ENCODE assay signal across 30 cellular contexts in the genomic region with DNA sequence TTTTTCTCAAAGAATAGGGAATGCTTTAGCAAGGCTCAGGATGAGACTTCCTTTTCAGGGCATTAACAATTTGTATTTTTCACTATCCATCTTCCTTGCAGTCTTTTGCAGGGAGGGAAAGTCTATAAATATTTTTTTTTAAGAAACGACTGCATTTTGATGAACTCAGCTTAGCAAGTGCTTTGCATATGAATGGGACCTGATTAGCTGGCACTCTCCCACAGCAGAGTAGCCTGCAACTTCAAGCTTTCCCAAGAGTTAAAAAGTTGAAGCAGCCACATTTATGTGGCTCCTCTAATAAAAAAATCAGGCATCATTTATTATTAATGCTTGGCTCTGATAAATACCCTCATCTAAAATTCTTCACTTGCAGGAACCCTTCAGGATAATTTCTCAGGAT.
"Had no signal": no experiment of that assay in that cellular context is flagged by ENCODE, and none has a peak within 500 bp of the region (broad histone marks: within the 10 kb centered on the region; RNA-seq: fewer than 3 reads in every experiment).

No MANE protein-coding gene starts in this region.

- H3K4me2 ChIP-seq: PC-9 had no signal

- H3K36me3 Mint-ChIP-seq: activated naive CD4-positive, alpha-beta T cell treated with anti-CD3 and anti-CD28 coated beads, Interleukin-2, amount 50 U/mL, for 72 hours; T-cell had no signal

- H3K27me3 Mint-ChIP-seq: activated CD4-positive, alpha-beta T cell treated with anti-CD3 and anti-CD28 coated beads, Interleukin-2, amount 10 ng/mL, durations not matched to agents 24 days and 14 days; activated CD8-positive, alpha-beta T cell treated with anti-CD3 and anti-CD28 coated beads for 36 hours had no signal

- H3K4me3 ChIP-seq: adrenal gland, K562, PC-9 had no signal

- H3K27ac Mint-ChIP-seq: activated CD4-positive, alpha-beta T cell treated with anti-CD3 and anti-CD28 coated beads, Interleukin-2, amount 10 ng/mL, durations not matched to agents 24 days and 14 days; activated CD8-positive, alpha-beta T cell treated with anti-CD3 and anti-CD28 coated beads for 36 hours; activated naive CD4-positive, alpha-beta T cell treated with anti-CD3 and anti-CD28 coated beads for 36 hours; activated naive CD4-positive, alpha-beta T cell treated with anti-CD3 and anti-CD28 coated beads, Interleukin-2, amount 50 U/mL, for 72 hours; activated T-helper 2 cell treated with anti-CD3 and anti-CD28 coated beads, Interferon-gamma antibody, Interleukin-2, Interleukin-4, amounts not matched to agents 10 μg/mL and 5 μg/mL and 100 μg/mL, durations not matched to agents 14 hours and 24 hours and 36 hours; T-cell; T-helper 17 cell had no signal

- H2AFZ ChIP-seq: PC-9 had no signal

- H3K9me3 Mint-ChIP-seq: activated CD4-positive, alpha-beta T cell treated with anti-CD3 and anti-CD28 coated beads, Interleukin-2, amount 10 ng/mL, durations not matched to agents 24 days and 14 days; activated T-helper 2 cell treated with anti-CD3 and anti-CD28 coated beads, Interferon-gamma antibody, Interleukin-2, Interleukin-4, amounts not matched to agents 10 μg/mL and 5 μg/mL and 100 μg/mL, durations not matched to agents 14 hours and 24 hours and 36 hours had no signal

- H3K4me1 ChIP-seq: adrenal gland had no signal

- H3K36me3 ChIP-seq: adrenal gland, brain microvascular endothelial cell, WERI-Rb-1 had no signal

- H3K27ac ChIP-seq: adrenal gland, brain microvascular endothelial cell, PC-9, RWPE1, WERI-Rb-1 had no signal

- H3K27me3 ChIP-seq: adrenal gland, brain microvascular endothelial cell had no signal

- H3K9me3 ChIP-seq: adrenal gland had no signal

- H3K4me3 Mint-ChIP-seq: activated CD4-positive, alpha-beta T cell treated with anti-CD3 and anti-CD28 coated beads, Interleukin-2, amount 10 ng/mL, durations not matched to agents 24 days and 14 days; activated CD8-positive, alpha-beta T cell treated with anti-CD3 and anti-CD28 coated beads for 36 hours; activated naive CD4-positive, alpha-beta T cell treated with anti-CD3 and anti-CD28 coated beads for 36 hours; T-cell; T-helper 17 cell had no signal

- DNase-seq: activated CD4-positive, alpha-beta T cell treated with anti-CD3 and anti-CD28 coated beads, Interleukin-2, amount 10 ng/mL, durations not matched to agents 24 days and 14 days; activated CD4-positive, alpha-beta T cell treated with anti-CD3 and anti-CD28 coated beads, Interleukin-2, amount 50 U/mL, for 4 hours; activated CD8-positive, alpha-beta T cell treated with anti-CD3 and anti-CD28 coated beads for 36 hours; activated gamma-delta T cell; activated naive CD4-positive, alpha-beta T cell treated with anti-CD3 and anti-CD28 coated beads for 36 hours; activated T-cell treated with anti-CD3 and anti-CD28 coated beads, Interleukin-2, amount 50 U/mL, for 1 hour; adrenal gland; brain microvascular endothelial cell; central memory CD4-positive, alpha-beta T cell; NCI-H1092 treated with DMSO at 0.1 percent for 48 hours; NCI-H1417; NCI-H146; NCI-H187; NCI-H2029 treated with DMSO at 0.1 percent for 48 hours; NCI-H2107; NCI-H2171 treated with DMSO at 0.1 percent for 48 hours; NCI-H2227 treated with DMSO at 0.1 percent for 48 hours; NCI-H446; NCI-H524; NCI-H748 treated with DMSO at 0.1 percent for 48 hours; NK-92 treated with Interleukin-12 subunit alpha and Interleukin-12 subunit beta, amount 100 ng/mL, for 24 hours; PC-9; SIG-M5; T-cell; T-helper 17 cell; WERI-Rb-1 had no signal

- H3K4me1 Mint-ChIP-seq: T-cell had no signal
